ENCODE assay signal across 1 cellular context in genomic region chr6:26196846-26197683, GRCh38.
A peak's percentile ranks its signal among the peaks of the same experiment; 100 is the strongest.
TF ChIP-seq lines count a peak whose summit lies in the region.

No MANE protein-coding gene starts in this region.

TF ChIP-seq in HepG2, 621 proteins besides CTCF, POLR2A, EP300 and RAD21 (continued from another document and continues in another):
- TF ChIP-seq, protein P1, sequence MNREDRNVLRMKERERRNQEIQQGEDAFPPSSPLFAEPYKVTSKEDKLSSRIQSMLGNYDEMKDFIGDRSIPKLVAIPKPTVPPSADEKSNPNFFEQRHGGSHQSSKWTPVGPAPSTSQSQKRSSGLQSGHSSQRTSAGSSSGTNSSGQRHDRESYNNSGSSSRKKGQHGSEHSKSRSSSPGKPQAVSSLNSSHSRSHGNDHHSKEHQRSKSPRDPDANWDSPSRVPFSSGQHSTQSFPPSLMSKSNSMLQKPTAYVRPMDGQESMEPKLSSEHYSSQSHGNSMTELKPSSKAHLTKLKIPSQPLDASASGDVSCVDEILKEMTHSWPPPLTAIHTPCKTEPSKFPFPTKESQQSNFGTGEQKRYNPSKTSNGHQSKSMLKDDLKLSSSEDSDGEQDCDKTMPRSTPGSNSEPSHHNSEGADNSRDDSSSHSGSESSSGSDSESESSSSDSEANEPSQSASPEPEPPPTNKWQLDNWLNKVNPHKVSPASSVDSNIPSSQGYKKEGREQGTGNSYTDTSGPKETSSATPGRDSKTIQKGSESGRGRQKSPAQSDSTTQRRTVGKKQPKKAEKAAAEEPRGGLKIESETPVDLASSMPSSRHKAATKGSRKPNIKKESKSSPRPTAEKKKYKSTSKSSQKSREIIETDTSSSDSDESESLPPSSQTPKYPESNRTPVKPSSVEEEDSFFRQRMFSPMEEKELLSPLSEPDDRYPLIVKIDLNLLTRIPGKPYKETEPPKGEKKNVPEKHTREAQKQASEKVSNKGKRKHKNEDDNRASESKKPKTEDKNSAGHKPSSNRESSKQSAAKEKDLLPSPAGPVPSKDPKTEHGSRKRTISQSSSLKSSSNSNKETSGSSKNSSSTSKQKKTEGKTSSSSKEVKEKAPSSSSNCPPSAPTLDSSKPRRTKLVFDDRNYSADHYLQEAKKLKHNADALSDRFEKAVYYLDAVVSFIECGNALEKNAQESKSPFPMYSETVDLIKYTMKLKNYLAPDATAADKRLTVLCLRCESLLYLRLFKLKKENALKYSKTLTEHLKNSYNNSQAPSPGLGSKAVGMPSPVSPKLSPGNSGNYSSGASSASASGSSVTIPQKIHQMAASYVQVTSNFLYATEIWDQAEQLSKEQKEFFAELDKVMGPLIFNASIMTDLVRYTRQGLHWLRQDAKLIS (CRISPR knock-in tag; IDR thresholded peaks at IDR 0.05): peak; percentile 100
- TF ChIP-seq ZFP36 (IDR thresholded peaks at IDR 0.05; ENCODE audit: borderline replicate concordance, low read depth, low read length, partially characterized antibody) (no peak), RFX3 (CRISPR knock-in tag; IDR thresholded peaks at IDR 0.05) (no peak), ZNF451 (CRISPR knock-in tag; IDR thresholded peaks at IDR 0.05) (peak; percentile 90), PPARG (CRISPR knock-in tag; conservative IDR thresholded peaks at IDR 0.05) (no peak), EED (CRISPR knock-in tag; IDR thresholded peaks at IDR 0.05) (peak; percentile 93), PRMT3 (CRISPR knock-in tag; IDR thresholded peaks at IDR 0.05; ENCODE audit: borderline replicate concordance, low read depth) (peak; percentile 83; the same call in 1 of the 2 replicates), NFIC (IDR thresholded peaks at IDR 0.05; ENCODE audit: low read length) (peak; percentile 67; the same call in 1 of the 2 replicates), BHLHE40 (IDR thresholded peaks at IDR 0.05; ENCODE audit: low read length) (no peak), MTF2 (CRISPR knock-in tag; IDR thresholded peaks at IDR 0.05; ENCODE audit: borderline replicate concordance) (no peak), SMAD1 (CRISPR knock-in tag; IDR thresholded peaks at IDR 0.05; ENCODE audit: borderline replicate concordance, low read depth) (no peak), ZNF512 (CRISPR knock-in tag; IDR thresholded peaks at IDR 0.05) (peak; percentile 72; the same call in 1 of the 2 replicates), ATF4 (CRISPR knock-in tag; IDR thresholded peaks at IDR 0.05) (peak in 1 of 2 experiments; percentile 70; a peak in 1 of 4 replicates), ZSCAN31 (CRISPR knock-in tag; IDR thresholded peaks at IDR 0.05; ENCODE audit: low read depth) (peak; percentile 96), ARNT (IDR thresholded peaks at IDR 0.05) (no peak), POLR2AphosphoS5 (IDR thresholded peaks at IDR 0.05; ENCODE audit: low read depth, low read length) (peak; percentile 98), SNRNP70 (IDR thresholded peaks at IDR 0.05; ENCODE audit: low read depth, low read length) (no peak), JARID2 (CRISPR knock-in tag; IDR thresholded peaks at IDR 0.05; ENCODE audit: insufficient replicate concordance) (peak; percentile 66), ZNF773 (CRISPR knock-in tag; IDR thresholded peaks at IDR 0.05; ENCODE audit: borderline replicate concordance) (peak; percentile 85; the same call in 1 of the 2 replicates), SKI (IDR thresholded peaks at IDR 0.05; ENCODE audit: partially characterized antibody) (peak; percentile 78), ZNF331 (CRISPR knock-in tag; IDR thresholded peaks at IDR 0.05) (peak; percentile 78; the same call in 1 of the 2 replicates), SRF (IDR thresholded peaks at IDR 0.05; ENCODE audit: low read depth, low read length) (0 out of 2 replicates have a peak, but pooled peaks have one; percentile 40), GTF2F1 (IDR thresholded peaks at IDR 0.05; ENCODE audit: low read length) (peak; percentile 58; the same call in 1 of the 2 replicates), ZNF432 (CRISPR knock-in tag; IDR thresholded peaks at IDR 0.05; ENCODE audit: borderline replicate concordance) (no peak), SOX13 (IDR thresholded peaks at IDR 0.05) (peak; percentile 67; the same call in 1 of the 2 replicates), SOX13 (CRISPR knock-in tag; conservative IDR thresholded peaks at IDR 0.05 in 1 of 2, IDR thresholded peaks at IDR 0.05 in 1 of 2) (peak in 1 of 2 experiments; percentile 33; a peak in 1 of 4 replicates), JDP2 (CRISPR knock-in tag; IDR thresholded peaks at IDR 0.05; ENCODE audit: borderline replicate concordance) (no peak; the same call in 1 of the 2 replicates), MATR3 (CRISPR knock-in tag; IDR thresholded peaks at IDR 0.05) (no peak), MTF1 (CRISPR knock-in tag; IDR thresholded peaks at IDR 0.05) (peak; percentile 52; the same call in 1 of the 2 replicates), IRF2 (CRISPR knock-in tag; IDR thresholded peaks at IDR 0.05) (peak; percentile 93), MEF2D (CRISPR knock-in tag; IDR thresholded peaks at IDR 0.05) (peak; percentile 84), ZNF225 (CRISPR knock-in tag; IDR thresholded peaks at IDR 0.05) (peak; percentile 79), ELF4 (CRISPR knock-in tag; IDR thresholded peaks at IDR 0.05; ENCODE audit: borderline replicate concordance) (peak; percentile 53; the same call in 1 of the 2 replicates), BRCA1 (CRISPR knock-in tag; IDR thresholded peaks at IDR 0.05) (peak; percentile 50; the same call in 1 of the 2 replicates), CENPBD1 (CRISPR knock-in tag; IDR thresholded peaks at IDR 0.05; ENCODE audit: borderline replicate concordance, low read depth) (no peak), RARG (CRISPR knock-in tag; IDR thresholded peaks at IDR 0.05; ENCODE audit: low read depth) (no peak), GLMP (CRISPR knock-in tag; IDR thresholded peaks at IDR 0.05; ENCODE audit: borderline replicate concordance) (no peak), ZNF44 (CRISPR knock-in tag; IDR thresholded peaks at IDR 0.05) (no peak), TEAD2 (CRISPR knock-in tag; IDR thresholded peaks at IDR 0.05) (peak; percentile 76; the same call in 1 of the 2 replicates), ZNF292 (CRISPR knock-in tag; IDR thresholded peaks at IDR 0.05; ENCODE audit: borderline replicate concordance, low read depth) (peak; percentile 70; the same call in 1 of the 2 replicates), GATA4 (IDR thresholded peaks at IDR 0.05; ENCODE audit: borderline replicate concordance, low read depth) (peak; percentile 81; the same call in 1 of the 2 replicates), ZNF549 (CRISPR knock-in tag; IDR thresholded peaks at IDR 0.05) (no peak), FOXC1 (CRISPR knock-in tag; IDR thresholded peaks at IDR 0.05; ENCODE audit: borderline replicate concordance) (peak; percentile 86), ZNF180 (CRISPR knock-in tag; IDR thresholded peaks at IDR 0.05; ENCODE audit: borderline replicate concordance, low read depth) (peak; percentile 71; the same call in 1 of the 2 replicates), ZNF30 (CRISPR knock-in tag; IDR thresholded peaks at IDR 0.05) (0 out of 2 replicates have a peak, but pooled peaks have one; percentile 65)
- TF ChIP-seq, protein P2, sequence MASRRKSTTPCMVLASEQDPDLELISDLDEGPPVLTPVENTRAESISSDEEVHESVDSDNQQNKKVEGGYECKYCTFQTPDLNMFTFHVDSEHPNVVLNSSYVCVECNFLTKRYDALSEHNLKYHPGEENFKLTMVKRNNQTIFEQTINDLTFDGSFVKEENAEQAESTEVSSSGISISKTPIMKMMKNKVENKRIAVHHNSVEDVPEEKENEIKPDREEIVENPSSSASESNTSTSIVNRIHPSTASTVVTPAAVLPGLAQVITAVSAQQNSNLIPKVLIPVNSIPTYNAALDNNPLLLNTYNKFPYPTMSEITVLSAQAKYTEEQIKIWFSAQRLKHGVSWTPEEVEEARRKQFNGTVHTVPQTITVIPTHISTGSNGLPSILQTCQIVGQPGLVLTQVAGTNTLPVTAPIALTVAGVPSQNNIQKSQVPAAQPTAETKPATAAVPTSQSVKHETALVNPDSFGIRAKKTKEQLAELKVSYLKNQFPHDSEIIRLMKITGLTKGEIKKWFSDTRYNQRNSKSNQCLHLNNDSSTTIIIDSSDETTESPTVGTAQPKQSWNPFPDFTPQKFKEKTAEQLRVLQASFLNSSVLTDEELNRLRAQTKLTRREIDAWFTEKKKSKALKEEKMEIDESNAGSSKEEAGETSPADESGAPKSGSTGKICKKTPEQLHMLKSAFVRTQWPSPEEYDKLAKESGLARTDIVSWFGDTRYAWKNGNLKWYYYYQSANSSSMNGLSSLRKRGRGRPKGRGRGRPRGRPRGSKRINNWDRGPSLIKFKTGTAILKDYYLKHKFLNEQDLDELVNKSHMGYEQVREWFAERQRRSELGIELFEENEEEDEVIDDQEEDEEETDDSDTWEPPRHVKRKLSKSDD (CRISPR knock-in tag; IDR thresholded peaks at IDR 0.05; ENCODE audit: low read depth): peak; percentile 33; the same call in 1 of the 2 replicates
- TF ChIP-seq, protein P3, sequence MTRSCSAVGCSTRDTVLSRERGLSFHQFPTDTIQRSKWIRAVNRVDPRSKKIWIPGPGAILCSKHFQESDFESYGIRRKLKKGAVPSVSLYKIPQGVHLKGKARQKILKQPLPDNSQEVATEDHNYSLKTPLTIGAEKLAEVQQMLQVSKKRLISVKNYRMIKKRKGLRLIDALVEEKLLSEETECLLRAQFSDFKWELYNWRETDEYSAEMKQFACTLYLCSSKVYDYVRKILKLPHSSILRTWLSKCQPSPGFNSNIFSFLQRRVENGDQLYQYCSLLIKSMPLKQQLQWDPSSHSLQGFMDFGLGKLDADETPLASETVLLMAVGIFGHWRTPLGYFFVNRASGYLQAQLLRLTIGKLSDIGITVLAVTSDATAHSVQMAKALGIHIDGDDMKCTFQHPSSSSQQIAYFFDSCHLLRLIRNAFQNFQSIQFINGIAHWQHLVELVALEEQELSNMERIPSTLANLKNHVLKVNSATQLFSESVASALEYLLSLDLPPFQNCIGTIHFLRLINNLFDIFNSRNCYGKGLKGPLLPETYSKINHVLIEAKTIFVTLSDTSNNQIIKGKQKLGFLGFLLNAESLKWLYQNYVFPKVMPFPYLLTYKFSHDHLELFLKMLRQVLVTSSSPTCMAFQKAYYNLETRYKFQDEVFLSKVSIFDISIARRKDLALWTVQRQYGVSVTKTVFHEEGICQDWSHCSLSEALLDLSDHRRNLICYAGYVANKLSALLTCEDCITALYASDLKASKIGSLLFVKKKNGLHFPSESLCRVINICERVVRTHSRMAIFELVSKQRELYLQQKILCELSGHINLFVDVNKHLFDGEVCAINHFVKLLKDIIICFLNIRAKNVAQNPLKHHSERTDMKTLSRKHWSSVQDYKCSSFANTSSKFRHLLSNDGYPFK (CRISPR knock-in tag; IDR thresholded peaks at IDR 0.05; ENCODE audit: borderline replicate concordance): peak; percentile 82
- TF ChIP-seq, protein P4, sequence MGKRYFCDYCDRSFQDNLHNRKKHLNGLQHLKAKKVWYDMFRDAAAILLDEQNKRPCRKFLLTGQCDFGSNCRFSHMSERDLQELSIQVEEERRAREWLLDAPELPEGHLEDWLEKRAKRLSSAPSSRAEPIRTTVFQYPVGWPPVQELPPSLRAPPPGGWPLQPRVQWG (CRISPR knock-in tag; IDR thresholded peaks at IDR 0.05; ENCODE audit: borderline replicate concordance, low read depth): no peak
- TF ChIP-seq, protein P5, sequence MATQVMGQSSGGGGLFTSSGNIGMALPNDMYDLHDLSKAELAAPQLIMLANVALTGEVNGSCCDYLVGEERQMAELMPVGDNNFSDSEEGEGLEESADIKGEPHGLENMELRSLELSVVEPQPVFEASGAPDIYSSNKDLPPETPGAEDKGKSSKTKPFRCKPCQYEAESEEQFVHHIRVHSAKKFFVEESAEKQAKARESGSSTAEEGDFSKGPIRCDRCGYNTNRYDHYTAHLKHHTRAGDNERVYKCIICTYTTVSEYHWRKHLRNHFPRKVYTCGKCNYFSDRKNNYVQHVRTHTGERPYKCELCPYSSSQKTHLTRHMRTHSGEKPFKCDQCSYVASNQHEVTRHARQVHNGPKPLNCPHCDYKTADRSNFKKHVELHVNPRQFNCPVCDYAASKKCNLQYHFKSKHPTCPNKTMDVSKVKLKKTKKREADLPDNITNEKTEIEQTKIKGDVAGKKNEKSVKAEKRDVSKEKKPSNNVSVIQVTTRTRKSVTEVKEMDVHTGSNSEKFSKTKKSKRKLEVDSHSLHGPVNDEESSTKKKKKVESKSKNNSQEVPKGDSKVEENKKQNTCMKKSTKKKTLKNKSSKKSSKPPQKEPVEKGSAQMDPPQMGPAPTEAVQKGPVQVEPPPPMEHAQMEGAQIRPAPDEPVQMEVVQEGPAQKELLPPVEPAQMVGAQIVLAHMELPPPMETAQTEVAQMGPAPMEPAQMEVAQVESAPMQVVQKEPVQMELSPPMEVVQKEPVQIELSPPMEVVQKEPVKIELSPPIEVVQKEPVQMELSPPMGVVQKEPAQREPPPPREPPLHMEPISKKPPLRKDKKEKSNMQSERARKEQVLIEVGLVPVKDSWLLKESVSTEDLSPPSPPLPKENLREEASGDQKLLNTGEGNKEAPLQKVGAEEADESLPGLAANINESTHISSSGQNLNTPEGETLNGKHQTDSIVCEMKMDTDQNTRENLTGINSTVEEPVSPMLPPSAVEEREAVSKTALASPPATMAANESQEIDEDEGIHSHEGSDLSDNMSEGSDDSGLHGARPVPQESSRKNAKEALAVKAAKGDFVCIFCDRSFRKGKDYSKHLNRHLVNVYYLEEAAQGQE (IDR thresholded peaks at IDR 0.05; ENCODE audit: borderline replicate concordance in 1 of 2, low read depth in 1 of 2, low read length in 2 of 2): peak in 1 of 2 experiments; percentile 62; a peak in 1 of 4 replicates
